ENCODE assay signal across 17 cellular contexts in the genomic region with DNA sequence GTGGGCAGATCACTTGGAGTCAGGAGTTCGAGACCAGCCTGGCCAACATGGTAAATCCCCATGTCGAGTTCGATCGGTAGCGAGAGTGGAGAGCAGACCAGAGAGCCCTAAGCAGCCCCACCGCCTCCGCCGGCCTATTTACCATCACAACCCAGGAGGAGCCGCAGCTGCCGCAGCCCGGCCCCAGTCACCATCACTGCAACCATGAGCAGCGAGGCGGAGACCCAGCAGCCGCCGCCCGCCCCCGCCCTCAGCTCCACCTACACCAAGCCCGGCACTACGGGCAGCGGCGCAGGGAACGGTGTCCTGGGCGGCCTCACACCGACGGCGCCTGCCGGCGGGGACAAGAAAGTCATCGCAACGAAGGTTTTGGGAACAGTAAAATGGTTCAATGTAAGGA.
DNase-seq lines count a peak whose midpoint lies in the region; ATAC-seq and TF ChIP-seq lines count a peak whose summit lies in the region.
"Had no signal": no experiment of that assay in that cellular context is flagged by ENCODE, and none has a peak within 500 bp of the region (broad histone marks: within the 10 kb centered on the region; RNA-seq: fewer than 3 reads in every experiment).

No MANE protein-coding gene starts in this region.

- H3K9ac ChIP-seq in trophoblast cell (ENCODE audit: low read length), result no peak overlapping the region

- H3K79me1 ChIP-seq in trophoblast cell (ENCODE audit: low read length), result peaks cover 7% of the 10 kb centered on the region

- H3K4me3 ChIP-seq in H7 (ENCODE audit: insufficient read depth, low read depth, low read length) (no peak overlapping the region), trophoblast cell (ENCODE audit: low read depth, low read length) (no peak overlapping the region)

- peaks cover 0 to 4% of the 10 kb centered on the region in 2 experiments for H3K4me1 ChIP-seq in trophoblast cell (ENCODE audit: control insufficient read depth in 1 of 2, insufficient read depth in 2 of 2, low read length in 2 of 2)

- H3K36me3 ChIP-seq in H7 (replicated peaks; ENCODE audit: control insufficient read depth, insufficient read depth, low read length), result no peaks in the 10 kb centered on the region
- no peaks in the 10 kb centered on the region for H3K36me3 ChIP-seq in trophoblast cell (ENCODE audit: control insufficient read depth in 1 of 2, insufficient read depth in 2 of 2, low read length in 2 of 2)
- H3K36me3 ChIP-seq: BE2C had no signal

- DNase-seq in H7 (peak; percentile 82), ecto neural progenitor cell (ENCODE audit: low spot score) (peak; percentile 66), left colon (no peak), trophoblast cell (peak; percentile 7 to 42), 8988T (no peak), SIG-M5 treated with dmso at 0.1 percent for 504 hours (lab: John Stamatoyannopoulos, UW; ENCODE audit: unreplicated experiment) (no peak), HEK293T (ENCODE audit: extremely low spot score) (no peak), AML-193 (lab: John Stamatoyannopoulos, UW) (no peak)
- DNase-seq: BE2C; CD4-positive, alpha-beta memory T cell; COR-L47; DMS153; DMS79 treated with DMSO at 0.1 percent for 48 hours; EL; GDM1 had no signal

- H3K4ac ChIP-seq in trophoblast cell (ENCODE audit: low read depth, low read length), result no peak overlapping the region

- intact Hi-C loops in left colon (cut with DNase I, micrococcal nuclease), result no loop called here

- no peaks in the 10 kb centered on the region for H3K79me2 ChIP-seq in trophoblast cell (ENCODE audit: control insufficient read depth, insufficient read depth, low read length, poor library complexity)

- WGBS in trophoblast cell (ENCODE audit: extremely low coverage, insufficient coverage, insufficient read length), result no CpG with 5 or more reads among the region's 30 CpGs

- no peaks in the 10 kb centered on the region for H3K27me3 ChIP-seq in H7 (ENCODE audit: control insufficient read depth, insufficient read depth, low read length)
- H3K27me3 ChIP-seq in trophoblast cell (ENCODE audit: insufficient read depth, low read length), result no peaks in the 10 kb centered on the region
- H3K27me3 ChIP-seq: BE2C had no signal

- no peak overlapping the region for H4K12ac ChIP-seq in trophoblast cell (ENCODE audit: low read depth, low read length)

- no peak overlapping the region for H3K4me2 ChIP-seq in trophoblast cell (ENCODE audit: low read length)

- H2BK120ac ChIP-seq in trophoblast cell (ENCODE audit: insufficient read depth, low read length, poor library complexity), result no peak overlapping the region

- no peak overlapping the region for H4K91ac ChIP-seq in trophoblast cell (ENCODE audit: low read depth, low read length)

- H2AFZ ChIP-seq in trophoblast cell (ENCODE audit: insufficient read depth, low read length, poor library complexity), result no peak overlapping the region

- no peak overlapping the region for H3K27ac ChIP-seq in trophoblast cell (ENCODE audit: low read depth, low read length)
- H3K27ac ChIP-seq: C4-2B, HL-60 had no signal

- no peak overlapping the region for H2BK12ac ChIP-seq in trophoblast cell (ENCODE audit: low read length)

- H3K18ac ChIP-seq in trophoblast cell (ENCODE audit: low read length), result no peak overlapping the region

- POLR2A ChIA-PET in HEK293T (lab: Yijun Ruan, JAX), result no interaction called here

- peak; percentile 56 for ATAC-seq in left colon

- H3K14ac ChIP-seq in trophoblast cell (ENCODE audit: low read length), result no peak overlapping the region

- CTCF ChIA-PET in HEK293T (lab: Yijun Ruan, JAX), result no interaction called here

- H3K9me3 ChIP-seq in trophoblast cell (ENCODE audit: insufficient read depth, low read depth, low read length), result peaks cover 1% of the 10 kb centered on the region
- H3K9me3 ChIP-seq: BE2C had no signal

- no peak overlapping the region for H2AK5ac ChIP-seq in trophoblast cell (ENCODE audit: low read length)

- H4K8ac ChIP-seq in trophoblast cell (ENCODE audit: low read depth, low read length), result no peak overlapping the region

- no peak overlapping the region for H3K23ac ChIP-seq in trophoblast cell (ENCODE audit: low read length)

- no peak overlapping the region for H2BK5ac ChIP-seq in trophoblast cell (ENCODE audit: low read depth, low read length, poor library complexity)

TF ChIP-seq in HEK293T, 16 proteins besides CTCF, POLR2A, EP300 and RAD21:
- TF ChIP-seq ELF4 (IDR thresholded peaks at IDR 0.05) (no peak), BHLHE40 (IDR thresholded peaks at IDR 0.05; ENCODE audit: borderline replicate concordance) (no peak), SP1 (IDR thresholded peaks at IDR 0.05) (no peak), ZNF384 (IDR thresholded peaks at IDR 0.05) (no peak), SUZ12 (IDR thresholded peaks at IDR 0.05) (no peak), ARNT (IDR thresholded peaks at IDR 0.05) (no peak), LEF1 (IDR thresholded peaks at IDR 0.05; ENCODE audit: borderline replicate concordance) (no peak), L3MBTL2 (conservative IDR thresholded peaks at IDR 0.05) (no peak), FOXM1 (IDR thresholded peaks at IDR 0.05; ENCODE audit: borderline replicate concordance) (no peak), HDGF (IDR thresholded peaks at IDR 0.05; ENCODE audit: borderline replicate concordance) (no peak)
- TF ChIP-seq, protein P1, sequence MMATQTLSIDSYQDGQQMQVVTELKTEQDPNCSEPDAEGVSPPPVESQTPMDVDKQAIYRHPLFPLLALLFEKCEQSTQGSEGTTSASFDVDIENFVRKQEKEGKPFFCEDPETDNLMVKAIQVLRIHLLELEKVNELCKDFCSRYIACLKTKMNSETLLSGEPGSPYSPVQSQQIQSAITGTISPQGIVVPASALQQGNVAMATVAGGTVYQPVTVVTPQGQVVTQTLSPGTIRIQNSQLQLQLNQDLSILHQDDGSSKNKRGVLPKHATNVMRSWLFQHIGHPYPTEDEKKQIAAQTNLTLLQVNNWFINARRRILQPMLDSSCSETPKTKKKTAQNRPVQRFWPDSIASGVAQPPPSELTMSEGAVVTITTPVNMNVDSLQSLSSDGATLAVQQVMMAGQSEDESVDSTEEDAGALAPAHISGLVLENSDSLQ (IDR thresholded peaks at IDR 0.05), result no peak
TF ChIP-seq in HEK293T: peak in this region for 0.

Comparison
In these comparisons a context has a peak if more than half of its experiments do, and no peak if none do; other contexts are left out.
1. DNase-seq: peak in H7 (single experiment), ecto neural progenitor cell (single experiment) and trophoblast cell (2 of 2); none in left colon (0 of 2), 8988T (single experiment), SIG-M5 treated with dmso at 0.1 percent for 504 hours (single experiment), HEK293T (single experiment) and AML-193 (0 of 2).